ENCODE assay signal across 15 cellular contexts in genomic region chr14:98189521-98189920, GRCh38.
DNase-seq lines count a peak whose midpoint lies in the region; ATAC-seq and TF ChIP-seq lines count a peak whose summit lies in the region.
"Had no signal": no experiment of that assay in that cellular context is flagged by ENCODE, and none has a peak within 500 bp of the region (broad histone marks: within the 10 kb centered on the region; RNA-seq: fewer than 3 reads in every experiment).

No MANE protein-coding gene starts in this region.

- 56 to 66% methylated on average over 4 to 8 of the region's 8 CpGs for whole genome bisulfite sequencing in transverse colon (ENCODE audit: low coverage in 1 of 2), 2 donors

- peak overlapping the region; percentile 17 to 54 (median 44) for H3K27ac ChIP-seq in transverse colon
- H3K27ac ChIP-seq: HL-60 had no signal

- TF ChIP-seq CTCF in transverse colon (IDR thresholded peaks at IDR 0.05) (no peak), GM13976 (IDR thresholded peaks at IDR 0.05; ENCODE audit: borderline replicate concordance, control extremely low read depth, extremely low read depth, insufficient read depth, missing control alignments) (no peak), chondrocyte (IDR thresholded peaks at IDR 0.05) (no peak)

- DNase-seq in activated naive CD4-positive, alpha-beta T cell treated with anti-CD3 and anti-CD28 coated beads, Interleukin-2, amount 10 ng/mL, durations not matched to agents 7 days and 5 days, result peak; percentile 81
- DNase-seq in activated naive CD4-positive, alpha-beta T cell treated with Interleukin-2 at 50 U/mL for 16 hours, result no peak
- peak; percentile 74 for DNase-seq in activated CD4-positive, alpha-beta memory T cell treated with anti-CD3 and anti-CD28 coated beads, Interleukin-2, amount 10 ng/mL, durations not matched to agents 7 days and 5 days
- peak; percentile 18 to 37 (median 27) for DNase-seq in effector memory CD8-positive, alpha-beta T cell
- DNase-seq in transverse colon (no peak), GM13976 (ENCODE audit: low spot score) (no peak), chondrocyte (ENCODE audit: low spot score) (no peak), AG08396 (ENCODE audit: low spot score) (no peak)
- DNase-seq: effector CD4-positive, alpha-beta T cell; hippocampal formation; Karpas-422; NCI-H1436; posterior cingulate gyrus had no signal

- no peaks in the 10 kb centered on the region for H3K9me3 Mint-ChIP-seq in activated naive CD4-positive, alpha-beta T cell treated with anti-CD3 and anti-CD28 coated beads, Interleukin-2, amount 10 ng/mL, durations not matched to agents 7 days and 5 days
- H3K9me3 Mint-ChIP-seq in activated CD4-positive, alpha-beta memory T cell treated with anti-CD3 and anti-CD28 coated beads, Interleukin-2, amount 10 ng/mL, durations not matched to agents 7 days and 5 days, result peaks cover 4% of the 10 kb centered on the region
- peaks cover 0 to 6% of the 10 kb centered on the region in 2 donors for H3K9me3 Mint-ChIP-seq in effector memory CD8-positive, alpha-beta T cell
- no peaks in the 10 kb centered on the region for H3K9me3 Mint-ChIP-seq in chondrocyte (ENCODE audit: low read depth)

- peak; percentile 28 for TF ChIP-seq POLR2A in transverse colon (IDR thresholded peaks at IDR 0.05)

- in situ Hi-C loops in transverse colon (cut with MboI; ENCODE audit: low pct_ligation_motif_present in 1 of 4, low pct_unique_long_range_greater_than_20kb in 1 of 4, low sequenced_read_pairs in 3 of 4) (no loop called here), GM13976 (cut with MboI; ENCODE audit: low sequenced_read_pairs, unreplicated experiment) (no loop called here)

- peak overlapping the region; percentile 54 for H3K4me3 Mint-ChIP-seq in activated naive CD4-positive, alpha-beta T cell treated with anti-CD3 and anti-CD28 coated beads, Interleukin-2, amount 10 ng/mL, durations not matched to agents 7 days and 5 days
- H3K4me3 Mint-ChIP-seq in activated CD4-positive, alpha-beta memory T cell treated with anti-CD3 and anti-CD28 coated beads, Interleukin-2, amount 10 ng/mL, durations not matched to agents 7 days and 5 days, result peak overlapping the region; percentile 53
- H3K4me3 Mint-ChIP-seq in effector memory CD8-positive, alpha-beta T cell, result peak overlapping the region; percentile 63 to 73
- H3K4me3 Mint-ChIP-seq in chondrocyte (ENCODE audit: unreplicated experiment), result no peak overlapping the region

- CTCF ChIA-PET in activated naive CD4-positive, alpha-beta T cell treated with anti-CD3 and anti-CD28 coated beads, Interleukin-2, amount 10 ng/mL, durations not matched to agents 7 days and 5 days (lab: Charles Lee), result interaction anchor here (0.9 to 6.6 kb wide), 7 partner anchors 11 to 1041 kb away, joined by 3 to 43 read pairs (median 5); no protein-coding TSS in a partner anchor
- CTCF ChIA-PET in activated CD4-positive, alpha-beta memory T cell treated with anti-CD3 and anti-CD28 coated beads, Interleukin-2, amount 10 ng/mL, durations not matched to agents 7 days and 5 days (lab: Charles Lee), result interaction anchor here (0.8 to 6.6 kb wide), 6 partner anchors 9 to 1078 kb away, joined by 4 to 68 read pairs (median 11); no protein-coding TSS in a partner anchor

- H3K27me3 ChIP-seq in transverse colon, result no peaks in the 10 kb centered on the region
- H3K27me3 ChIP-seq: tibial nerve had no signal

- peaks cover 99% of the 10 kb centered on the region for H3K4me1 Mint-ChIP-seq in activated naive CD4-positive, alpha-beta T cell treated with anti-CD3 and anti-CD28 coated beads, Interleukin-2, amount 10 ng/mL, durations not matched to agents 7 days and 5 days
- peaks cover 89% of the 10 kb centered on the region for H3K4me1 Mint-ChIP-seq in activated CD4-positive, alpha-beta memory T cell treated with anti-CD3 and anti-CD28 coated beads, Interleukin-2, amount 10 ng/mL, durations not matched to agents 7 days and 5 days
- H3K4me1 Mint-ChIP-seq in effector memory CD8-positive, alpha-beta T cell (ENCODE audit: low read depth in 2 of 2), result peaks cover 76 to 85% of the 10 kb centered on the region in 2 donors
- no peaks in the 10 kb centered on the region for H3K4me1 Mint-ChIP-seq in chondrocyte (ENCODE audit: low read depth)

- POLR2A ChIA-PET in activated CD4-positive, alpha-beta memory T cell treated with anti-CD3 and anti-CD28 coated beads, Interleukin-2, amount 10 ng/mL, durations not matched to agents 7 days and 5 days (lab: Charles Lee), result interaction anchor here (0.5 to 14.9 kb wide), 29 partner anchors 9 to 1779 kb away, joined by 3 to 244 read pairs (median 6); partner anchors contain the start of gene BCL11B

- H3K27ac Mint-ChIP-seq in activated naive CD4-positive, alpha-beta T cell treated with anti-CD3 and anti-CD28 coated beads, Interleukin-2, amount 10 ng/mL, durations not matched to agents 7 days and 5 days, result peak overlapping the region; percentile 97
- H3K27ac Mint-ChIP-seq in activated CD4-positive, alpha-beta memory T cell treated with anti-CD3 and anti-CD28 coated beads, Interleukin-2, amount 10 ng/mL, durations not matched to agents 7 days and 5 days, result peak overlapping the region; percentile 95
- peak overlapping the region; percentile 88 to 94 for H3K27ac Mint-ChIP-seq in effector memory CD8-positive, alpha-beta T cell
- no peak overlapping the region for H3K27ac Mint-ChIP-seq in chondrocyte (ENCODE audit: unreplicated experiment)

- no peaks in the 10 kb centered on the region for H3K9me3 ChIP-seq in transverse colon
- H3K9me3 ChIP-seq: tibial nerve had no signal

- H3K36me3 Mint-ChIP-seq in activated naive CD4-positive, alpha-beta T cell treated with anti-CD3 and anti-CD28 coated beads, Interleukin-2, amount 10 ng/mL, durations not matched to agents 7 days and 5 days, result peaks cover 12% of the 10 kb centered on the region
- H3K36me3 Mint-ChIP-seq in activated CD4-positive, alpha-beta memory T cell treated with anti-CD3 and anti-CD28 coated beads, Interleukin-2, amount 10 ng/mL, durations not matched to agents 7 days and 5 days (ENCODE audit: low read depth), result peaks cover 13% of the 10 kb centered on the region
- H3K36me3 Mint-ChIP-seq in effector memory CD8-positive, alpha-beta T cell (ENCODE audit: insufficient read depth), result peaks cover 3% of the 10 kb centered on the region
- no peaks in the 10 kb centered on the region for H3K36me3 Mint-ChIP-seq in chondrocyte (ENCODE audit: low read depth)

- intact Hi-C loops in transverse colon (cut with DNase I; ENCODE audit: low total_unique reads), result no loop called here

- no peaks in the 10 kb centered on the region for H3K36me3 ChIP-seq in transverse colon
- H3K36me3 ChIP-seq: tibial nerve had no signal

- TF ChIP-seq EP300 in transverse colon (IDR thresholded peaks at IDR 0.05; ENCODE audit: low read depth), result no peak

- no peak overlapping the region for H3K4me3 ChIP-seq in transverse colon
- H3K4me3 ChIP-seq: tibial nerve had no signal

- no peaks in the 10 kb centered on the region for H3K27me3 Mint-ChIP-seq in activated naive CD4-positive, alpha-beta T cell treated with anti-CD3 and anti-CD28 coated beads, Interleukin-2, amount 10 ng/mL, durations not matched to agents 7 days and 5 days
- no peaks in the 10 kb centered on the region for H3K27me3 Mint-ChIP-seq in activated CD4-positive, alpha-beta memory T cell treated with anti-CD3 and anti-CD28 coated beads, Interleukin-2, amount 10 ng/mL, durations not matched to agents 7 days and 5 days
- no peaks in the 10 kb centered on the region for H3K27me3 Mint-ChIP-seq in effector memory CD8-positive, alpha-beta T cell
- peaks cover 8% of the 10 kb centered on the region for H3K27me3 Mint-ChIP-seq in chondrocyte (ENCODE audit: low read depth)

- no peaks in the 10 kb centered on the region for H3K4me1 ChIP-seq in transverse colon
- H3K4me1 ChIP-seq: tibial nerve had no signal

- peak; percentile 83 for ATAC-seq in effector memory CD8-positive, alpha-beta T cell (replicated peaks)

Comparison
In these comparisons a context has a peak if more than half of its experiments do, and no peak if none do; other contexts are left out.
1. DNase-seq: peak in activated naive CD4-positive, alpha-beta T cell treated with anti-CD3 and anti-CD28 coated beads, Interleukin-2, amount 10 ng/mL, durations not matched to agents 7 days and 5 days (single experiment), activated CD4-positive, alpha-beta memory T cell treated with anti-CD3 and anti-CD28 coated beads, Interleukin-2, amount 10 ng/mL, durations not matched to agents 7 days and 5 days (single experiment) and effector memory CD8-positive, alpha-beta T cell (3 of 3); none in activated naive CD4-positive, alpha-beta T cell treated with Interleukin-2 at 50 U/mL for 16 hours (single experiment), transverse colon (single experiment), GM13976 (single experiment), chondrocyte (single experiment) and AG08396 (single experiment).